In the genomic region with DNA sequence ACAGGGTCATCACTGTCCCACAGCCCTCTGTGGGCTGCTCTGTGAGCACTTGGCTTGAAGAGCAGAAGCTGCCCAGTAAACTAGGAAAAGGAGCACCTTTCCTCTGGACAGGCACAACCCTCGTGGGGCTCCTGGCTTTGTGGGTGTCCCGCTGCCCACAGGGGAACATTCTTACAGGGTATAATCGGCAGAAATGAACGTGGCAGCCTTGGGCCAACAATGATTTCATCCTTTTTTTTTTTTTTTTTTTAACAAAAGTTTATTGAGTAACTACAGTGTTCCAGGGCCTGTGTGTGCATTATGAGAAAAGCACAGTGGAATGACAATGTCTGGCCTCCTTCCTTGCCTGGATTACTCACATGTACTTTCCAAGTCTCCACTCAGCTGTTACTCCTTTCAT, we compare ENCODE assay signal across 13 cellular contexts.
DNase-seq lines count a peak whose midpoint lies in the region; ATAC-seq, FAIRE-seq and TF ChIP-seq lines count a peak whose summit lies in the region.
"Had no signal": no experiment of that assay in that cellular context is flagged by ENCODE, and none has a peak within 500 bp of the region (broad histone marks: within the 10 kb centered on the region; RNA-seq: fewer than 3 reads in every experiment).

No MANE protein-coding gene starts in this region.

- H3K4me1 ChIP-seq in PC-3 (ENCODE audit: insufficient read depth, low read length) = peaks cover 75% of the 10 kb centered on the region
- H3K4me1 ChIP-seq in neuronal stem cell (ENCODE audit: control insufficient read depth in 2 of 2, insufficient read depth in 1 of 2, low read depth in 1 of 2, low read length in 2 of 2) = peaks cover 7 to 21% of the 10 kb centered on the region in 2 donors

- no TSS peak for BruUV-seq in PC-3 (replicated peaks; lab: Mats Ljungman, UMichigan)

- no peak overlapping the region for H3K4ac ChIP-seq in neuronal stem cell (ENCODE audit: low read length)

- no peak overlapping the region for H2AK5ac ChIP-seq in neuronal stem cell (ENCODE audit: low read depth, low read length)

- intact Hi-C loops in PC-3 (cut with micrococcal nuclease) = loop anchor here (5.0 to 10.0 kb wide), 2 partner anchors 200 to 297 kb away; no protein-coding TSS in a partner anchor
- intact Hi-C loops in left colon (cut with DNase I, micrococcal nuclease) = loop anchor here in 1 of 2 donors (10.0 kb wide), 1 partner anchor 170 kb away; no protein-coding TSS in a partner anchor

- H4K91ac ChIP-seq in neuronal stem cell (ENCODE audit: low read depth, low read length, poor library complexity) = no peak overlapping the region

- H3K23ac ChIP-seq in neuronal stem cell (ENCODE audit: low read depth, low read length, poor library complexity) = no peak overlapping the region

- H3K36me3 ChIP-seq in PC-3 (ENCODE audit: low read depth, low read length) (no peaks in the 10 kb centered on the region), neuronal stem cell (replicated peaks in 1 of 2; ENCODE audit: control insufficient read depth in 2 of 2, insufficient read depth in 2 of 2, low read length in 2 of 2) (no peaks in the 10 kb centered on the region)

- H3K4me3 ChIP-seq in PC-3 (ENCODE audit: low read length) (no peak overlapping the region), epithelial cell of esophagus (ENCODE audit: low read length) (no peak overlapping the region), neuronal stem cell (ENCODE audit: low read length in 2 of 2) (no peak overlapping the region)
- H3K4me3 ChIP-seq: K562 had no signal

- CTCF ChIA-PET in PC-3 (lab: Charles Lee) = no interaction called here

- DNase-seq in Caki2 (ENCODE audit: low read depth) (peak; percentile 69), PC-3 (peak; percentile 56), epithelial cell of esophagus (ENCODE audit: low read depth) (peak; percentile 93), neuronal stem cell (ENCODE audit: low spot score) (no peak), NCI-H82 treated with DMSO at 0.1 percent for 48 hours (lab: John Stamatoyannopoulos, UW; ENCODE audit: unreplicated experiment) (no peak), GM12892 (ENCODE audit: insufficient read length) (no peak), left colon (no peak), MV-4-11 (lab: John Stamatoyannopoulos, UW) (no peak)
- DNase-seq: activated CD8-positive, alpha-beta T cell treated with anti-CD3 and anti-CD28 coated beads for 36 hours; activated naive CD8-positive, alpha-beta T cell treated with anti-CD3 and anti-CD28 coated beads for 36 hours; NCI-H2171 treated with DMSO at 0.1 percent for 48 hours; stimulated activated naive CD8-positive, alpha-beta T cell treated with anti-CD3 and anti-CD28 coated beads, Interleukin-15, Interleukin-2, amounts not matched to agents 100 U/mL and 50 U/mL, for 24 hours had no signal

- no peak overlapping the region for H2BK120ac ChIP-seq in neuronal stem cell (ENCODE audit: low read depth, low read length)

- H4K8ac ChIP-seq in neuronal stem cell (ENCODE audit: low read depth, low read length) = no peak overlapping the region

- H3K9ac ChIP-seq in PC-3 (ENCODE audit: low read length) (0 out of 2 replicates have a peak overlapping the region, but pooled peaks have one; percentile 8), neuronal stem cell (ENCODE audit: low read depth, low read length, poor library complexity) (no peak overlapping the region)

- H2BK15ac ChIP-seq in neuronal stem cell (ENCODE audit: low read length) = no peak overlapping the region

- WGBS in neuronal stem cell (ENCODE audit: extremely low coverage in 2 of 2, insufficient read length in 2 of 2, insufficient replicate concordance in 1 of 2), 2 donors = no CpG with 5 or more reads among the region's 4 CpGs

- H2BK5ac ChIP-seq in neuronal stem cell (ENCODE audit: low read length) = no peak overlapping the region

- no peak overlapping the region for H2BK12ac ChIP-seq in neuronal stem cell (ENCODE audit: low read length)

- H4K20me1 ChIP-seq in PC-3 (ENCODE audit: low read length) = no peaks in the 10 kb centered on the region

- H3K27ac ChIP-seq in PC-3 (ENCODE audit: low read length) = peak overlapping the region; percentile 65
- no peak overlapping the region for H3K27ac ChIP-seq in neuronal stem cell (replicated peaks; ENCODE audit: low read length)

- peak overlapping the region; percentile 39 for H3K4me2 ChIP-seq in PC-3 (ENCODE audit: low read length)
- H3K4me2 ChIP-seq in neuronal stem cell (ENCODE audit: insufficient read depth, low read length, poor library complexity, severe bottlenecking) = no peak overlapping the region

- H3K27me3 ChIP-seq in PC-3 (ENCODE audit: low read length) (no peaks in the 10 kb centered on the region), neuronal stem cell (ENCODE audit: control insufficient read depth in 3 of 3, insufficient read depth in 3 of 3, low read depth in 1 of 3, low read length in 3 of 3) (no peaks in the 10 kb centered on the region)

- no peak for FAIRE-seq in GM12892 (lab: Jason Lieb, UNC)
- FAIRE-seq: K562 had no signal

- no peak for TF ChIP-seq CTCF in PC-3 (conservative IDR thresholded peaks at IDR 0.05; ENCODE audit: low read depth, low read length)
- no peak for TF ChIP-seq CTCF in epithelial cell of esophagus (IDR thresholded peaks at IDR 0.05; ENCODE audit: insufficient read depth, low read depth, low read length, missing control alignments)

- H3F3A ChIP-seq in PC-3 (ENCODE audit: low read length, unreplicated experiment) = peaks cover 6% of the 10 kb centered on the region

- no peak for TF ChIP-seq POLR2A in GM12892 (IDR thresholded peaks at IDR 0.05; ENCODE audit: low read depth, low read length)

- ATAC-seq in PC-3 (no peak; the same call in 1 of the 2 replicates), left colon (no peak)
- ATAC-seq: activated CD8-positive, alpha-beta T cell treated with anti-CD3 and anti-CD28 coated beads for 36 hours; K562; stimulated activated naive CD8-positive, alpha-beta T cell treated with anti-CD3 and anti-CD28 coated beads, Interleukin-15, Interleukin-2, amounts not matched to agents 100 U/mL and 50 U/mL, for 24 hours had no signal

- H3K9me2 ChIP-seq in PC-3 (replicated peaks; ENCODE audit: low read length) = no peaks in the 10 kb centered on the region

- H3K18ac ChIP-seq in neuronal stem cell (ENCODE audit: low read length) = peak overlapping the region; percentile 44

- no peaks in the 10 kb centered on the region for H3K79me1 ChIP-seq in neuronal stem cell (ENCODE audit: low read depth, low read length)

- in situ Hi-C loops in Caki2 (cut with HindIII; ENCODE audit: low pct_unique_long_range_greater_than_20kb, low sequenced_read_pairs) = no loop called here

- no peak overlapping the region for H3K14ac ChIP-seq in neuronal stem cell (ENCODE audit: low read length)

- no peak overlapping the region for H2AFZ ChIP-seq in PC-3 (ENCODE audit: low read length)
- no peak overlapping the region for H2AFZ ChIP-seq in neuronal stem cell (ENCODE audit: low read length)

- H3K79me2 ChIP-seq in PC-3 (ENCODE audit: low read length) = no peaks in the 10 kb centered on the region

- H3K9me3 ChIP-seq in PC-3 (ENCODE audit: low read length) (no peaks in the 10 kb centered on the region), neuronal stem cell (replicated peaks in 1 of 2; ENCODE audit: control insufficient read depth in 2 of 2, insufficient read depth in 1 of 2, low read depth in 1 of 2, low read length in 2 of 2) (no peaks in the 10 kb centered on the region)

- POLR2A ChIA-PET in PC-3 (lab: Charles Lee; ENCODE audit: unreplicated experiment) = no interaction called here

Comparison
In these comparisons a context has a peak if more than half of its experiments do, and no peak if none do; other contexts are left out.
1. DNase-seq: peak in Caki2 (single experiment), PC-3 (single experiment) and epithelial cell of esophagus (single experiment); none in neuronal stem cell (single experiment), NCI-H82 treated with DMSO at 0.1 percent for 48 hours (single experiment), GM12892 (single experiment), left colon (0 of 2) and MV-4-11 (single experiment).